10 cellular contexts compared by ENCODE assay signal in genomic region chr5:59123595-59124561, GRCh38.
DNase-seq lines count a peak whose midpoint lies in the region; ATAC-seq and TF ChIP-seq lines count a peak whose summit lies in the region.
"Had no signal": no experiment of that assay in that cellular context is flagged by ENCODE, and none has a peak within 500 bp of the region (broad histone marks: within the 10 kb centered on the region; RNA-seq: fewer than 3 reads in every experiment).

No MANE protein-coding gene starts in this region.

- H3K4me3 Mint-ChIP-seq in T-helper 2 cell treated with Interferon-gamma antibody and Interleukin-4, amounts not matched to agents 5 μg/mL and 100 μg/mL, for 36 hours: no peak overlapping the region
- no peak overlapping the region for H3K4me3 Mint-ChIP-seq in neural progenitor cell
- no peak overlapping the region for H3K4me3 Mint-ChIP-seq in H9
- H3K4me3 Mint-ChIP-seq: activated naive CD8-positive, alpha-beta T cell; stimulated activated naive B cell treated with anti-CD40 and anti-IgM and Interleukin-4, amounts not matched to agents 10 μg/mL and 1 μg/mL and 100 μg/mL, for 72 hours had no signal

- H3K9ac ChIP-seq in neural progenitor cell (no peak overlapping the region), H9 (ENCODE audit: extremely low read depth, insufficient read length, low read length) (no peak overlapping the region)

- H2BK12ac ChIP-seq in H9 (ENCODE audit: insufficient read length, low read depth, low read length): no peak overlapping the region

- H2BK5ac ChIP-seq in H9 (ENCODE audit: insufficient read length, low read length): no peak overlapping the region

- H3K23ac ChIP-seq in H9 (ENCODE audit: insufficient read length, low read depth, low read length): no peak overlapping the region

- no peak overlapping the region for H3K18ac ChIP-seq in H9 (ENCODE audit: insufficient read length, low read depth, low read length)

- H3K9me3 Mint-ChIP-seq in T-helper 2 cell treated with Interferon-gamma antibody and Interleukin-4, amounts not matched to agents 5 μg/mL and 100 μg/mL, for 36 hours: peaks cover 4% of the 10 kb centered on the region
- H3K9me3 Mint-ChIP-seq in neural progenitor cell (peaks cover 2% of the 10 kb centered on the region), H9 (no peaks in the 10 kb centered on the region)
- H3K9me3 Mint-ChIP-seq: stimulated activated naive B cell treated with anti-CD40 and anti-IgM and Interleukin-4, amounts not matched to agents 10 μg/mL and 1 μg/mL and 100 μg/mL, for 72 hours had no signal

- no peak overlapping the region for H4K5ac ChIP-seq in H9 (ENCODE audit: insufficient read length, low read depth, low read length)

- H3K4ac ChIP-seq in H9 (ENCODE audit: low read depth, low read length): no peak overlapping the region

- no peak overlapping the region for H3K14ac ChIP-seq in H9 (ENCODE audit: insufficient read depth, low read length)

- no peak overlapping the region for H2BK20ac ChIP-seq in H9 (ENCODE audit: low read depth, low read length, poor library complexity, severe bottlenecking)

- peaks cover 45% of the 10 kb centered on the region for H3K4me1 ChIP-seq in neural progenitor cell
- H3K4me1 ChIP-seq in H9 (ENCODE audit: insufficient read depth, low read length): peaks cover 16% of the 10 kb centered on the region; the same call in 1 of the 2 replicates

- peak; percentile 30 for DNase-seq in T-helper 2 cell treated with Interferon-gamma antibody and Interleukin-4, amounts not matched to agents 5 μg/mL and 100 μg/mL, for 36 hours (ENCODE audit: low spot score)
- peak; percentile 11 for DNase-seq in neural progenitor cell (ENCODE audit: low spot score)
- no peak for DNase-seq in NCI-H345 (lab: John Stamatoyannopoulos, UW)
- no peak for DNase-seq in H9
- no peak for DNase-seq in C1 segment of cervical spinal cord (lab: John Stamatoyannopoulos, UW)
- DNase-seq: stimulated activated naive B cell treated with anti-CD40 and anti-IgM and Interleukin-4, amounts not matched to agents 10 μg/mL and 1 μg/mL and 100 μg/mL, for 72 hours had no signal

- ATAC-seq in GM18520 (IDR thresholded peaks at IDR 0.05; ENCODE audit: unreplicated experiment): peak; percentile 25
- peak; percentile 35 for ATAC-seq in HG02571 (IDR thresholded peaks at IDR 0.05; ENCODE audit: unreplicated experiment)
- ATAC-seq: stimulated activated naive B cell treated with anti-CD40 and anti-IgM and Interleukin-4, amounts not matched to agents 10 μg/mL and 1 μg/mL and 100 μg/mL, for 72 hours had no signal

- H3K4me2 ChIP-seq in neural progenitor cell: no peak overlapping the region
- H3K4me2 ChIP-seq in H9 (ENCODE audit: insufficient read depth, insufficient read length, low read length): no peak overlapping the region

- no peaks in the 10 kb centered on the region for H3K36me3 ChIP-seq in neural progenitor cell

- WGBS in H9 (ENCODE audit: extremely low coverage, insufficient read length, low lambda C conversion rate): no CpG with 5 or more reads among the region's 5 CpGs

- H3K27ac ChIP-seq in neural progenitor cell (no peak overlapping the region), H9 (ENCODE audit: insufficient read length, low read depth, low read length) (no peak overlapping the region)

- peaks cover 3% of the 10 kb centered on the region for H3F3A ChIP-seq in neural progenitor cell (ENCODE audit: low read depth)

- no peaks in the 10 kb centered on the region for H3K79me2 ChIP-seq in neural progenitor cell (ENCODE audit: low read depth)
- H3K79me2 ChIP-seq in H9 (ENCODE audit: insufficient read depth, low read length): no peaks in the 10 kb centered on the region

- no peak overlapping the region for H3K27ac Mint-ChIP-seq in T-helper 2 cell treated with Interferon-gamma antibody and Interleukin-4, amounts not matched to agents 5 μg/mL and 100 μg/mL, for 36 hours
- no peak overlapping the region for H3K27ac Mint-ChIP-seq in neural progenitor cell
- no peak overlapping the region for H3K27ac Mint-ChIP-seq in H9
- H3K27ac Mint-ChIP-seq: activated naive CD8-positive, alpha-beta T cell; progenitor cell of endocrine pancreas; stimulated activated naive B cell treated with anti-CD40 and anti-IgM and Interleukin-4, amounts not matched to agents 10 μg/mL and 1 μg/mL and 100 μg/mL, for 72 hours had no signal

- TF ChIP-seq CTCF in neural progenitor cell (IDR thresholded peaks at IDR 0.05) (no peak), H9 (conservative IDR thresholded peaks at IDR 0.05) (no peak)

- no peak overlapping the region for H4K8ac ChIP-seq in H9 (replicated peaks; ENCODE audit: insufficient read length, low read depth, low read length)

- H3T11ph ChIP-seq in H9 (ENCODE audit: low read length): no peak overlapping the region

- H4K20me1 ChIP-seq in neural progenitor cell (ENCODE audit: low read depth): no peaks in the 10 kb centered on the region
- no peaks in the 10 kb centered on the region for H4K20me1 ChIP-seq in H9 (ENCODE audit: control insufficient read depth, insufficient read depth, insufficient read length)

- H2AFZ ChIP-seq in neural progenitor cell (replicated peaks) (no peak overlapping the region), H9 (ENCODE audit: low read length) (no peak overlapping the region)

- peaks cover 17% of the 10 kb centered on the region for H3K4me1 Mint-ChIP-seq in T-helper 2 cell treated with Interferon-gamma antibody and Interleukin-4, amounts not matched to agents 5 μg/mL and 100 μg/mL, for 36 hours (ENCODE audit: low read depth)
- peaks cover 7% of the 10 kb centered on the region for H3K4me1 Mint-ChIP-seq in neural progenitor cell
- H3K4me1 Mint-ChIP-seq in H9: no peaks in the 10 kb centered on the region; a peak in 2 of 4 replicates
- H3K4me1 Mint-ChIP-seq: stimulated activated naive B cell treated with anti-CD40 and anti-IgM and Interleukin-4, amounts not matched to agents 10 μg/mL and 1 μg/mL and 100 μg/mL, for 72 hours had no signal

- H3K4me3 ChIP-seq in neural progenitor cell: no peak overlapping the region

- no peak overlapping the region for H2BK15ac ChIP-seq in H9 (ENCODE audit: low read depth, low read length)

- H3K36me3 Mint-ChIP-seq in T-helper 2 cell treated with Interferon-gamma antibody and Interleukin-4, amounts not matched to agents 5 μg/mL and 100 μg/mL, for 36 hours (ENCODE audit: low read depth): no peaks in the 10 kb centered on the region
- H3K36me3 Mint-ChIP-seq in neural progenitor cell (no peaks in the 10 kb centered on the region), H9 (ENCODE audit: insufficient read depth in 1 of 3, low read depth in 3 of 3) (no peaks in the 10 kb centered on the region)
- H3K36me3 Mint-ChIP-seq: activated naive CD8-positive, alpha-beta T cell; stimulated activated naive B cell treated with anti-CD40 and anti-IgM and Interleukin-4, amounts not matched to agents 10 μg/mL and 1 μg/mL and 100 μg/mL, for 72 hours had no signal

- H3K27me3 Mint-ChIP-seq in T-helper 2 cell treated with Interferon-gamma antibody and Interleukin-4, amounts not matched to agents 5 μg/mL and 100 μg/mL, for 36 hours (ENCODE audit: low read depth): no peaks in the 10 kb centered on the region
- H3K27me3 Mint-ChIP-seq in neural progenitor cell (ENCODE audit: insufficient read depth, low read depth) (peaks cover 3% of the 10 kb centered on the region), H9 (ENCODE audit: low read depth) (no peaks in the 10 kb centered on the region)
- H3K27me3 Mint-ChIP-seq: activated naive CD8-positive, alpha-beta T cell; progenitor cell of endocrine pancreas; stimulated activated naive B cell treated with anti-CD40 and anti-IgM and Interleukin-4, amounts not matched to agents 10 μg/mL and 1 μg/mL and 100 μg/mL, for 72 hours had no signal

- H4K91ac ChIP-seq in H9 (ENCODE audit: insufficient read length, low read depth, low read length): no peak overlapping the region

- no peak overlapping the region for H2AK5ac ChIP-seq in H9 (ENCODE audit: insufficient read length, low read length)

- no peak overlapping the region for H2BK120ac ChIP-seq in H9 (ENCODE audit: low read depth, low read length, poor library complexity, severe bottlenecking)

- H3K9me3 ChIP-seq in neural progenitor cell (ENCODE audit: low read depth): no peaks in the 10 kb centered on the region
- no peaks in the 10 kb centered on the region for H3K9me3 ChIP-seq in H9 (ENCODE audit: control insufficient read depth, low read depth, low read length)

- H3K56ac ChIP-seq in H9 (ENCODE audit: insufficient read length, low read depth, low read length): no peak overlapping the region

- H3K23me2 ChIP-seq in H9 (ENCODE audit: insufficient read length, low read depth, low read length, poor library complexity, severe bottlenecking): no peaks in the 10 kb centered on the region

- no peaks in the 10 kb centered on the region for H3K79me1 ChIP-seq in H9 (ENCODE audit: insufficient read depth, low read depth, low read length, poor library complexity, severe bottlenecking)

- no peaks in the 10 kb centered on the region for H3K27me3 ChIP-seq in neural progenitor cell
- no peaks in the 10 kb centered on the region for H3K27me3 ChIP-seq in H9 (ENCODE audit: insufficient read depth, low read length)

Comparison
In these comparisons a context has a peak if more than half of its experiments do, and no peak if none do; other contexts are left out.
1. DNase-seq: peak in T-helper 2 cell treated with Interferon-gamma antibody and Interleukin-4, amounts not matched to agents 5 μg/mL and 100 μg/mL, for 36 hours (single experiment) and neural progenitor cell (single experiment); none in NCI-H345 (single experiment), H9 (single experiment) and C1 segment of cervical spinal cord (0 of 14).